In genomic region chr6:54681987-54682386, GRCh38 we compare ENCODE assay signal across 13 cellular contexts.
DNase-seq lines count a peak whose midpoint lies in the region; ATAC-seq and TF ChIP-seq lines count a peak whose summit lies in the region.
"Had no signal": no experiment of that assay in that cellular context is flagged by ENCODE, and none has a peak within 500 bp of the region (broad histone marks: within the 10 kb centered on the region; RNA-seq: fewer than 3 reads in every experiment).

No MANE protein-coding gene starts in this region.

- H3K27ac ChIP-seq in GM23248 = no peak overlapping the region
- H3K27ac ChIP-seq in OCI-LY7 (ENCODE audit: low read depth, low read length, poor library complexity, severe bottlenecking) = no peak overlapping the region

- CTCF ChIA-PET in OCI-LY7 (lab: Charles Lee; ENCODE audit: unreplicated experiment) = interaction anchor here (0.6 kb wide), 1 partner anchor 234 kb away, joined by 3 read pairs; no protein-coding TSS in a partner anchor

- no peaks in the 10 kb centered on the region for H3F3A ChIP-seq in GM23248 (ENCODE audit: insufficient read depth)

- intact Hi-C loops in OCI-LY7 (cut with micrococcal nuclease; ENCODE audit: unreplicated experiment) = no loop called here

- H3K4me2 ChIP-seq in GM23248 (ENCODE audit: unreplicated experiment) (peak overlapping the region; percentile 30), OCI-LY7 (ENCODE audit: low read length) (no peak overlapping the region)

- no peak overlapping the region; the same call in 1 of the 2 replicates for H2AFZ ChIP-seq in GM23248
- H2AFZ ChIP-seq in OCI-LY7 (ENCODE audit: low read length) = no peak overlapping the region

- POLR2A ChIA-PET in OCI-LY7 (lab: Charles Lee) = no interaction called here

- H3K9me3 ChIP-seq in GM23248 (ENCODE audit: low read depth) (no peaks in the 10 kb centered on the region), OCI-LY7 (ENCODE audit: low read length) (no peaks in the 10 kb centered on the region)

- BruUV-seq in OCI-LY7 (replicated peaks; lab: Mats Ljungman, UMichigan) = no TSS peak

- ATAC-seq in GM21576 (IDR thresholded peaks at IDR 0.05; ENCODE audit: unreplicated experiment) = no peak
- ATAC-seq: activated CD8-positive, alpha-beta memory T cell treated with anti-CD3 and anti-CD28 coated beads, Interleukin-2, amount 10 ng/mL, durations not matched to agents 7 days and 5 days; activated naive CD4-positive, alpha-beta T cell treated with anti-CD3 and anti-CD28 coated beads, Interleukin-2, amount 50 U/mL, for 72 hours; left lobe of liver had no signal

- H3K9me2 ChIP-seq in GM23248 (ENCODE audit: insufficient read depth) (no peaks in the 10 kb centered on the region), OCI-LY7 (ENCODE audit: insufficient read depth, low read length) (no peaks in the 10 kb centered on the region)

- in situ Hi-C loops in GM23248 (cut with MboI) = no loop called here

- no peak for TF ChIP-seq CTCF in OCI-LY7 (conservative IDR thresholded peaks at IDR 0.05; ENCODE audit: low read length)

- WGBS in GM23248 (ENCODE audit: low coverage in 1 of 2, low lambda C conversion rate in 2 of 2, missing lambda C conversion rate in 2 of 2), 2 experiments = 1 to 5% methylated on average over 4 of the region's 4 CpGs

- H3K36me3 ChIP-seq in GM23248 (ENCODE audit: low read depth) (no peaks in the 10 kb centered on the region), OCI-LY7 (ENCODE audit: insufficient read depth, low read length) (no peaks in the 10 kb centered on the region)

- H3K9ac ChIP-seq in GM23248 = no peak overlapping the region

- peak; percentile 87 for DNase-seq in GM23248
- peak; percentile 66 for DNase-seq in RKO (ENCODE audit: low spot score)
- peak; percentile 25 for DNase-seq in fibroblast of gingiva (ENCODE audit: low read depth)
- DNase-seq in renal cortical epithelial cell (ENCODE audit: low read depth) = peak; percentile 79
- DNase-seq in NCI-H526 treated with DMSO at 0.1 percent for 48 hours (lab: John Stamatoyannopoulos, UW) = no peak
- DNase-seq in OCI-LY7 (ENCODE audit: low spot score) = no peak
- no peak for DNase-seq in activated naive CD4-positive, alpha-beta T cell treated with Interleukin-2 at 50 U/mL for 16 hours
- DNase-seq: activated CD8-positive, alpha-beta memory T cell treated with anti-CD3 and anti-CD28 coated beads, Interleukin-2, amount 10 ng/mL, durations not matched to agents 7 days and 5 days; head of caudate nucleus; RPMI8226 had no signal

- H4K20me1 ChIP-seq in GM23248 (ENCODE audit: insufficient read depth) = no peaks in the 10 kb centered on the region
- H4K20me1 ChIP-seq in OCI-LY7 (ENCODE audit: insufficient read depth, low read length) = no peaks in the 10 kb centered on the region

- H3K4me1 ChIP-seq in GM23248 (ENCODE audit: insufficient read depth) = peaks cover 17% of the 10 kb centered on the region
- no peaks in the 10 kb centered on the region for H3K4me1 ChIP-seq in OCI-LY7 (ENCODE audit: insufficient read depth, low read length, poor library complexity, severe bottlenecking)

- H3K27me3 ChIP-seq in GM23248 (replicated peaks; ENCODE audit: insufficient read depth) = no peaks in the 10 kb centered on the region

- no peaks in the 10 kb centered on the region for H3K79me2 ChIP-seq in GM23248 (ENCODE audit: insufficient read depth)
- no peaks in the 10 kb centered on the region for H3K79me2 ChIP-seq in OCI-LY7 (ENCODE audit: insufficient read depth, low read depth, low read length)

- H3K4me3 ChIP-seq in GM23248 (no peak overlapping the region), OCI-LY7 (ENCODE audit: low read depth, low read length, poor library complexity, severe bottlenecking) (no peak overlapping the region)

Comparison
In these comparisons a context has a peak if more than half of its experiments do, and no peak if none do; other contexts are left out.
1. DNase-seq: peak in GM23248 (single experiment), RKO (single experiment), fibroblast of gingiva (single experiment) and renal cortical epithelial cell (single experiment); none in NCI-H526 treated with DMSO at 0.1 percent for 48 hours (single experiment), OCI-LY7 (single experiment) and activated naive CD4-positive, alpha-beta T cell treated with Interleukin-2 at 50 U/mL for 16 hours (single experiment).